11 cellular contexts compared by ENCODE assay signal in the genomic region with DNA sequence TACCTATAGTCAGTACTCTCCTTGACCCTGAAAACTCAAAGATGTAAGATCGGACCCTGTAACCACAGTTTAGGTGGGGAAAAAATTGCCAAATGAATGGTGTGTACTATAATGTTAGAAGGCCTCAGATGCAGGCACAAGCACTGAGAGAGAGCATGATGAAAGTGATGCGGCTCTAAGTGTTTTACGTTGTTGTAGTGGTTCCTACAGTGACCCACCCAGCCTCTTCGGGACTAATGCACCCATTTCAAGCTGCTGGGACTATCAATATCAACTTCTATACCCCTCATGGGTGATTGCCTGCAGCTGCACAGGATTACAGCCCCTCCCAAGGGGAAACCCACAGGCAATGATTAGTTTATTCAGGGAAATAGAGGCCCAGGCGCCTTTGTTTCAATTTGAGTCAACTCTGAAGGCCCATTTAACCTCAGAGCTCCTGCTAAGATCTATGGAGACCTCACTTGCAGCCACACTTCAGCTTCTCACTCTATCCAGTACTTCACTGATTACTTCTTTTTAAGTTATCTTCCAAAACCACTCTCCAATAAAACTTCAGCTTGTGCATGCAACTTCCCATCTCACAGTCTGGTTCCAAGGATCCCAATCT.
"Had no signal": no experiment of that assay in that cellular context is flagged by ENCODE, and none has a peak within 500 bp of the region (broad histone marks: within the 10 kb centered on the region; RNA-seq: fewer than 3 reads in every experiment).

No MANE protein-coding gene starts in this region.

- H2AFZ ChIP-seq: parathyroid adenoma had no signal

- H3K9ac ChIP-seq: parathyroid adenoma had no signal

- ATAC-seq: lower lobe of right lung had no signal

- H3K27ac ChIP-seq: breast epithelium, lower lobe of right lung, parathyroid adenoma, testis had no signal

- H3K9me3 ChIP-seq: breast epithelium, lower lobe of right lung, testis had no signal

- H3K27me3 ChIP-seq: breast epithelium, testis had no signal

- H3K79me2 ChIP-seq: parathyroid adenoma had no signal

- H3K4me1 ChIP-seq: breast epithelium, lower lobe of right lung, parathyroid adenoma had no signal

- DNase-seq: activated CD4-positive, alpha-beta memory T cell treated with anti-CD3 and anti-CD28 coated beads for 36 hours; activated gamma-delta T cell; activated naive CD8-positive, alpha-beta T cell treated with anti-CD3 and anti-CD28 coated beads, Interleukin-2, amount 10 ng/mL, durations not matched to agents 7 days and 5 days; activated T-cell treated with anti-CD3 and anti-CD28 coated beads, Interleukin-2, amount 50 U/mL, for 48 hours; anterior cingulate cortex; immature natural killer cell; lower lobe of right lung; stimulated activated CD4-positive, alpha-beta T cell treated with anti-CD3 and anti-CD28 coated beads, Interleukin-4, amount 100 ng/mL, for 24 hours; testis had no signal

- H3K4me3 ChIP-seq: breast epithelium, lower lobe of right lung, testis had no signal

- H3K36me3 ChIP-seq: breast epithelium, lower lobe of right lung had no signal
